In the genomic region with DNA sequence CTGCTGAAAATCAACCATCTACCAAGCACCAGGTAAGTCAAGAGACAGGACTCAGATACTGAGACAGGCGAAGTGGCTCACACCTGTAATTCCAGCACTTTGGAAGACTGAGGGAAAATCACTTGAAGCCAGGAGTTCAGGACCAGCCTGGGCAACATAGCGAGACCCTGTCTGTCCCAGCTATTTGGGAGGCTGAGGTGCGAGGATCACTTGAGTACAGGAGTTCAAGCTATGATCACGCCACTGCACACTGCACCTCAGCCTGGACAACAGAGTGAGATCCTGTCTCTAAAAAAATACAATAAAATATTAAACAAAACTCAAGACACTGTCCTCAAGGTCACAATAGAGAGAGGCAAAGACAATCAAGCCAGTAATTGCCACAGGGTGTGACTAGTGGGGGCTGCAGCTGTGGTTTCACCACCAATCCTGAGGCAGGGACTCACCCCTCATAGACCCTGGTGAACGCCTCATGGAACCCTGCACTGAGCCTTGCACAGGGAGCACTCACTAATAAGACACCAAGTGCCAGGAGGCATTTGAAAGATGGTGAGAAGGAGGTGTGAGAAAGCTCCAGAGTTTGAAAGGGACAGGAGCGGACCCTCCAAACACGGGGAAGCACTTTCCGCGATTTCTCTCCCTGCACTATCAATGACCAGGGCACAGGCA, we compare ENCODE assay signal across 8 cellular contexts. TPM values are rescaled to one million over a fixed set of nuclear protein-coding genes. Genes with fewer than 3 reads are reported as not detected.
DNase-seq lines count a peak whose midpoint lies in the region; ATAC-seq, FAIRE-seq and TF ChIP-seq lines count a peak whose summit lies in the region.

No MANE protein-coding gene starts in this region.

- H3K27ac Mint-ChIP-seq in activated naive CD8-positive, alpha-beta T cell treated with anti-CD3 and anti-CD28 coated beads for 36 hours: peak overlapping the region; percentile 97
- peak overlapping the region; percentile 94 for H3K27ac Mint-ChIP-seq in type B pancreatic cell

- dilution Hi-C loops in keratinocyte (cut with MboI; ENCODE audit: extremely low pct_ligation_motif_present, low sequenced_read_pairs): no loop called here

- peaks cover 46% of the 10 kb centered on the region for H4K20me1 ChIP-seq in keratinocyte (ENCODE audit: control insufficient read depth, extremely low read depth, insufficient read depth, low read length)

- H3K79me2 ChIP-seq in keratinocyte (ENCODE audit: control insufficient read depth, insufficient read depth, low read length): peaks cover 66% of the 10 kb centered on the region

- H2AFZ ChIP-seq in keratinocyte (ENCODE audit: control insufficient read depth, low read length): no peak overlapping the region

- TF ChIP-seq CTCF in left ventricle myocardium inferior (IDR thresholded peaks at IDR 0.05; ENCODE audit: borderline replicate concordance) (no peak), keratinocyte (optimal IDR thresholded peaks at IDR 0.05 in 1 of 3, IDR thresholded peaks at IDR 0.05 in 1 of 3, conservative IDR thresholded peaks at IDR 0.05 in 1 of 3; ENCODE audit: extremely low read depth in 1 of 3, insufficient read depth in 2 of 3, low read length in 3 of 3) (no peak), type B pancreatic cell (conservative IDR thresholded peaks at IDR 0.05) (no peak)

- H3K4me1 Mint-ChIP-seq in activated naive CD8-positive, alpha-beta T cell treated with anti-CD3 and anti-CD28 coated beads for 36 hours: peaks cover 38% of the 10 kb centered on the region
- peaks cover 14% of the 10 kb centered on the region for H3K4me1 Mint-ChIP-seq in type B pancreatic cell (ENCODE audit: unreplicated experiment)

- intact Hi-C loops in left ventricle myocardium inferior (cut with micrococcal nuclease): no loop called here
- intact Hi-C loops in right cardiac atrium (cut with DNase I): no loop called here

- H3K9me3 ChIP-seq in left ventricle myocardium inferior (replicated peaks): no peaks in the 10 kb centered on the region
- H3K9me3 ChIP-seq in right cardiac atrium (ENCODE audit: control insufficient read depth, low read length): no peaks in the 10 kb centered on the region
- no peaks in the 10 kb centered on the region for H3K9me3 ChIP-seq in keratinocyte (ENCODE audit: control insufficient read depth, low read depth, low read length)

- H3K9ac ChIP-seq in keratinocyte (ENCODE audit: control insufficient read depth, extremely low read depth, insufficient read depth, low read length): peak overlapping the region; percentile 99

- H3K27me3 Mint-ChIP-seq in activated naive CD8-positive, alpha-beta T cell treated with anti-CD3 and anti-CD28 coated beads for 36 hours: peaks cover 4% of the 10 kb centered on the region
- H3K27me3 Mint-ChIP-seq in type B pancreatic cell: no peaks in the 10 kb centered on the region

- peaks cover 7% of the 10 kb centered on the region for H3K9me1 ChIP-seq in keratinocyte (ENCODE audit: control insufficient read depth, extremely low read depth, insufficient read depth, low read length)

- H3K4me3 ChIP-seq in left ventricle myocardium inferior: peak overlapping the region; percentile 81
- no peak overlapping the region for H3K4me3 ChIP-seq in right cardiac atrium (ENCODE audit: low read length)
- peak overlapping the region; percentile 90 to 99 (median 98) for H3K4me3 ChIP-seq in keratinocyte (ENCODE audit: control insufficient read depth in 2 of 3, extremely low read depth in 1 of 3, insufficient read depth in 2 of 3, low read depth in 1 of 3, low read length in 3 of 3)

- H3K36me3 Mint-ChIP-seq in activated naive CD8-positive, alpha-beta T cell treated with anti-CD3 and anti-CD28 coated beads for 36 hours: peaks cover 60% of the 10 kb centered on the region
- peaks cover 44% of the 10 kb centered on the region for H3K36me3 Mint-ChIP-seq in type B pancreatic cell

- H3K4me2 ChIP-seq in keratinocyte (ENCODE audit: control insufficient read depth, extremely low read depth, insufficient read depth, low read depth, low read length): peak overlapping the region; percentile 84

- 92% methylated on average over 9 of the region's 9 CpGs for WGBS in right cardiac atrium

- FAIRE-seq in keratinocyte (lab: Jason Lieb, UNC): no peak

- H3K9me3 Mint-ChIP-seq in activated naive CD8-positive, alpha-beta T cell treated with anti-CD3 and anti-CD28 coated beads for 36 hours: no peaks in the 10 kb centered on the region
- H3K9me3 Mint-ChIP-seq in type B pancreatic cell: no peaks in the 10 kb centered on the region

- ATAC-seq in right cardiac atrium: no peak

- H3K4me1 ChIP-seq in left ventricle myocardium inferior: peaks cover 29% of the 10 kb centered on the region
- peaks cover 10% of the 10 kb centered on the region for H3K4me1 ChIP-seq in right cardiac atrium (ENCODE audit: control insufficient read depth, insufficient read depth, low read length)
- peaks cover 25% of the 10 kb centered on the region for H3K4me1 ChIP-seq in keratinocyte (ENCODE audit: control insufficient read depth, extremely low read depth, insufficient read depth, low read length)

- H3K27ac ChIP-seq in left ventricle myocardium inferior (replicated peaks): no peak overlapping the region
- no peak overlapping the region for H3K27ac ChIP-seq in right cardiac atrium (ENCODE audit: low read length)
- H3K27ac ChIP-seq in keratinocyte (ENCODE audit: control insufficient read depth, insufficient read depth, low read length): peak overlapping the region; percentile 92

- H3K4me3 Mint-ChIP-seq in activated naive CD8-positive, alpha-beta T cell treated with anti-CD3 and anti-CD28 coated beads for 36 hours: peak overlapping the region; percentile 96
- H3K4me3 Mint-ChIP-seq in type B pancreatic cell: peak overlapping the region; percentile 98

- H3K27me3 ChIP-seq in left ventricle myocardium inferior (ENCODE audit: low read depth): no peaks in the 10 kb centered on the region
- no peaks in the 10 kb centered on the region for H3K27me3 ChIP-seq in right cardiac atrium (ENCODE audit: control insufficient read depth, insufficient read depth)
- no peaks in the 10 kb centered on the region for H3K27me3 ChIP-seq in keratinocyte (ENCODE audit: control insufficient read depth, extremely low read depth, insufficient read depth, low read length)

- H3K36me3 ChIP-seq in left ventricle myocardium inferior (peaks cover 56% of the 10 kb centered on the region), keratinocyte (ENCODE audit: control insufficient read depth in 2 of 2, extremely low read depth in 1 of 2, insufficient read depth in 2 of 2, low read length in 2 of 2) (peaks cover 43 to 56% of the 10 kb centered on the region in 2 experiments)

- no peak for DNase-seq in left ventricle myocardium inferior
- no peak for DNase-seq in right cardiac atrium
- no peak for DNase-seq in activated naive CD8-positive, alpha-beta T cell treated with anti-CD3 and anti-CD28 coated beads for 36 hours
- DNase-seq in keratinocyte (ENCODE audit: low read depth, low spot score): no peak
- no peak for DNase-seq in type B pancreatic cell (ENCODE audit: extremely low spot score, unreplicated experiment)
- no peak for DNase-seq in NCI-H1105 (lab: John Stamatoyannopoulos, UW)
- DNase-seq in SHP77 (lab: John Stamatoyannopoulos, UW): no peak
- DNase-seq in kidney glomerular epithelial cell (lab: John Stamatoyannopoulos, UW): no peak

RNA-seq across cellular contexts. Expression of a gene that starts 1.7 kb away (rescaled TPM):
- total RNA-seq in left ventricle myocardium inferior (5.1 TPM), right cardiac atrium (10 to 100 TPM in 2 of 4 donors, 1 to 10 TPM in 2; 8.1 to 36.8 (median 9.4) TPM), type B pancreatic cell (ENCODE audit: low replicate concordance) (37.2 and 57.0 TPM in 2 replicates)
- polyA plus RNA-seq in right cardiac atrium (8.6 TPM), keratinocyte (17.6 to 29.4 TPM (median 25.3 TPM) in 3 replicates)
- 100 to 1,000 TPM; 249 to 259 TPM for total RNA-seq in activated naive CD8-positive, alpha-beta T cell treated with anti-CD3 and anti-CD28 coated beads for 36 hours
- 5.0 TPM for polyA plus RNA-seq in keratinocyte (2011; ENCODE audit: low read depth)
- 12.9 and 19.7 TPM in 2 replicates for polyA plus RNA-seq in keratinocyte (2011; cell fraction: cytosol; rRNA removed)
- polyA plus RNA-seq in keratinocyte (2011; cell fraction: nucleus; rRNA removed): 61.5 and 67.2 TPM in 2 replicates
- 24.7 and 41.4 TPM in 2 replicates for polyA plus RNA-seq in keratinocyte (2012; ENCODE audit: low replicate concordance)
- polyA minus RNA-seq in keratinocyte: 8.8 to 21.6 TPM (median 16.5 TPM) in 3 replicates
- polyA minus RNA-seq in keratinocyte (2011; cell fraction: cytosol; rRNA and poly(A)+ RNA removed): not detected
- 14.4 and 17.4 TPM in 2 replicates for polyA minus RNA-seq in keratinocyte (2011; cell fraction: nucleus; rRNA and poly(A)+ RNA removed)

RNA-seq across cellular contexts. Expression of a gene that starts 39.2 kb away (rescaled TPM):
- 21.4 TPM for total RNA-seq in left ventricle myocardium inferior
- total RNA-seq in right cardiac atrium: 10 to 100 TPM; 21.2 to 26.9 (median 23.5) TPM
- polyA plus RNA-seq in right cardiac atrium: 8.3 TPM
- 10 to 100 TPM; 25.1 to 25.6 TPM for total RNA-seq in activated naive CD8-positive, alpha-beta T cell treated with anti-CD3 and anti-CD28 coated beads for 36 hours
- 16.5 to 23.8 TPM (median 16.9 TPM) in 3 replicates for polyA plus RNA-seq in keratinocyte
- 15.8 TPM for polyA plus RNA-seq in keratinocyte (2011; ENCODE audit: low read depth)
- polyA plus RNA-seq in keratinocyte (2011; cell fraction: cytosol; rRNA removed): 10.7 and 18.6 TPM in 2 replicates
- polyA plus RNA-seq in keratinocyte (2011; cell fraction: nucleus; rRNA removed): 51.5 and 57.3 TPM in 2 replicates
- polyA plus RNA-seq in keratinocyte (2012; ENCODE audit: low replicate concordance): 14.8 and 17.3 TPM in 2 replicates
- 16.9 to 48.4 TPM (median 30.2 TPM) in 3 replicates for polyA minus RNA-seq in keratinocyte
- 12.7 TPM for polyA minus RNA-seq in keratinocyte (2011; cell fraction: cytosol; rRNA and poly(A)+ RNA removed)
- 47.8 and 97.5 TPM in 2 replicates for polyA minus RNA-seq in keratinocyte (2011; cell fraction: nucleus; rRNA and poly(A)+ RNA removed)
- total RNA-seq in type B pancreatic cell (ENCODE audit: low replicate concordance): 38.2 and 39.6 TPM in 2 replicates
